Comparison of ENCODE assay signal across 14 cellular contexts in genomic region chr16:2216330-2216729, GRCh38. TPM values are rescaled to one million over a fixed set of nuclear protein-coding genes. Genes with fewer than 3 reads are reported as not detected.
DNase-seq lines count a peak whose midpoint lies in the region; ATAC-seq and TF ChIP-seq lines count a peak whose summit lies in the region.
"Had no signal": no experiment of that assay in that cellular context is flagged by ENCODE, and none has a peak within 500 bp of the region (broad histone marks: within the 10 kb centered on the region; RNA-seq: fewer than 3 reads in every experiment).

No MANE protein-coding gene starts in this region.

- no peaks in the 10 kb centered on the region for H3K9me2 ChIP-seq in GM23248 (ENCODE audit: insufficient read depth)

- H3K9me3 ChIP-seq in GM23248 (ENCODE audit: low read depth) = no peaks in the 10 kb centered on the region
- H3K9me3 ChIP-seq: pancreas had no signal

- H3K27ac ChIP-seq in C4-2B (peak overlapping the region; percentile 94), GM23248 (no peak overlapping the region)

- H3K79me2 ChIP-seq in GM23248 (ENCODE audit: insufficient read depth) = peaks cover 24% of the 10 kb centered on the region

- H3K27ac Mint-ChIP-seq in activated CD8-positive, alpha-beta T cell treated with anti-CD3 and anti-CD28 coated beads, Interleukin-2, amount 10 ng/mL, durations not matched to agents 7 days and 5 days = peak overlapping the region; percentile 55
- H3K27ac Mint-ChIP-seq in mesothelial cell of epicardium = peak overlapping the region; percentile 53

- H3K27me3 Mint-ChIP-seq in activated CD8-positive, alpha-beta T cell treated with anti-CD3 and anti-CD28 coated beads, Interleukin-2, amount 10 ng/mL, durations not matched to agents 7 days and 5 days (ENCODE audit: low read depth) = no peaks in the 10 kb centered on the region
- H3K27me3 Mint-ChIP-seq in mesothelial cell of epicardium (ENCODE audit: low read depth) = no peaks in the 10 kb centered on the region

- no peaks in the 10 kb centered on the region for H4K20me1 ChIP-seq in GM23248 (ENCODE audit: insufficient read depth)

- no peak for DNase-seq in GM23248
- no peak for DNase-seq in activated CD8-positive, alpha-beta T cell treated with anti-CD3 and anti-CD28 coated beads, Interleukin-2, amount 10 ng/mL, durations not matched to agents 7 days and 5 days
- no peak for DNase-seq in mesothelial cell of epicardium (ENCODE audit: low spot score in 2 of 2, unreplicated experiment in 2 of 2)
- no peak for DNase-seq in SIG-M5 (lab: John Stamatoyannopoulos, UW)
- DNase-seq in stimulated activated CD4-positive, alpha-beta T cell treated with anti-CD3 and anti-CD28 coated beads, Interleukin-12 subunit alpha, Interleukin-12 subunit beta, amount 100 ng/mL, for 4 hours = no peak
- DNase-seq: COR-L47; HCEC 1CT; head of caudate nucleus; NCI-H2081 treated with DMSO at 0.1 percent for 48 hours; pancreas; stimulated activated CD4-positive, alpha-beta T cell treated with anti-CD3 and anti-CD28 coated beads, Interleukin-2, amount 100 ng/mL, for 48 hours had no signal

- H3K4me3 ChIP-seq in GM23248 = no peak overlapping the region

- peaks cover 24% of the 10 kb centered on the region for H3K4me1 Mint-ChIP-seq in activated CD8-positive, alpha-beta T cell treated with anti-CD3 and anti-CD28 coated beads, Interleukin-2, amount 10 ng/mL, durations not matched to agents 7 days and 5 days (ENCODE audit: low read depth)
- peaks cover 16% of the 10 kb centered on the region for H3K4me1 Mint-ChIP-seq in mesothelial cell of epicardium

- 98 to 99% methylated on average over 4 of the region's 4 CpGs for WGBS in GM23248 (ENCODE audit: low coverage in 1 of 2, low lambda C conversion rate in 2 of 2, missing lambda C conversion rate in 2 of 2), 2 experiments

- H3K36me3 ChIP-seq in GM23248 (ENCODE audit: low read depth) = no peaks in the 10 kb centered on the region
- H3K36me3 ChIP-seq: pancreas had no signal

- no peaks in the 10 kb centered on the region for H3K9me3 Mint-ChIP-seq in activated CD8-positive, alpha-beta T cell treated with anti-CD3 and anti-CD28 coated beads, Interleukin-2, amount 10 ng/mL, durations not matched to agents 7 days and 5 days (ENCODE audit: insufficient read depth)
- no peaks in the 10 kb centered on the region for H3K9me3 Mint-ChIP-seq in mesothelial cell of epicardium

- no peak overlapping the region for H3K4me2 ChIP-seq in GM23248 (ENCODE audit: unreplicated experiment)

- no peak overlapping the region for H3K9ac ChIP-seq in GM23248

- peaks cover 10% of the 10 kb centered on the region; the same call in 1 of the 2 replicates for H3K4me1 ChIP-seq in GM23248 (ENCODE audit: insufficient read depth)

- no peak for ATAC-seq in activated CD8-positive, alpha-beta T cell treated with anti-CD3 and anti-CD28 coated beads, Interleukin-2, amount 10 ng/mL, durations not matched to agents 7 days and 5 days
- ATAC-seq in GM18858 (IDR thresholded peaks at IDR 0.05; ENCODE audit: unreplicated experiment) (no peak), GM19023 (IDR thresholded peaks at IDR 0.05; ENCODE audit: unreplicated experiment) (no peak)
- ATAC-seq: pancreas had no signal

- no peak for TF ChIP-seq CTCF in C4-2B (conservative IDR thresholded peaks at IDR 0.05)
- no peak for TF ChIP-seq CTCF in mesothelial cell of epicardium (IDR thresholded peaks at IDR 0.05; ENCODE audit: unreplicated experiment)

- H3K27me3 ChIP-seq in GM23248 (replicated peaks; ENCODE audit: insufficient read depth) = no peaks in the 10 kb centered on the region
- H3K27me3 ChIP-seq: pancreas had no signal

- peaks cover 16% of the 10 kb centered on the region for H3K36me3 Mint-ChIP-seq in activated CD8-positive, alpha-beta T cell treated with anti-CD3 and anti-CD28 coated beads, Interleukin-2, amount 10 ng/mL, durations not matched to agents 7 days and 5 days (ENCODE audit: low read depth)
- no peaks in the 10 kb centered on the region for H3K36me3 Mint-ChIP-seq in mesothelial cell of epicardium

- peak overlapping the region; percentile 85 for H3K4me3 Mint-ChIP-seq in activated CD8-positive, alpha-beta T cell treated with anti-CD3 and anti-CD28 coated beads, Interleukin-2, amount 10 ng/mL, durations not matched to agents 7 days and 5 days
- peak overlapping the region; percentile 73 for H3K4me3 Mint-ChIP-seq in mesothelial cell of epicardium

- peak overlapping the region; percentile 80; the same call in 1 of the 2 replicates for H2AFZ ChIP-seq in GM23248

- in situ Hi-C loops in GM23248 (cut with MboI) = no loop called here

- CTCF ChIA-PET in activated CD8-positive, alpha-beta T cell treated with anti-CD3 and anti-CD28 coated beads, Interleukin-2, amount 10 ng/mL, durations not matched to agents 7 days and 5 days (lab: Charles Lee) = interaction anchor here (1.2 kb wide), 1 partner anchor 76 kb away, joined by 6 read pairs; no protein-coding TSS in a partner anchor

- H3F3A ChIP-seq in GM23248 (ENCODE audit: insufficient read depth) = no peaks in the 10 kb centered on the region

- POLR2A ChIA-PET in activated CD8-positive, alpha-beta T cell treated with anti-CD3 and anti-CD28 coated beads, Interleukin-2, amount 10 ng/mL, durations not matched to agents 7 days and 5 days (lab: Charles Lee) = no interaction called here

RNA-seq across cellular contexts. Expression of gene PGP, which starts 1.7 kb away (rescaled TPM):
- total RNA-seq in GM23248 (2014; rRNA removed; shearing (Covaris generic)) = 21.4 and 25.5 TPM in 2 replicates
- polyA plus RNA-seq in GM23248 (2016; fragmentation: Nextera tagmentation; extraction: Ambion mirVana) = 10.1 TPM in 2 replicates
- total RNA-seq in activated CD8-positive, alpha-beta T cell treated with anti-CD3 and anti-CD28 coated beads, Interleukin-2, amount 10 ng/mL, durations not matched to agents 7 days and 5 days = 10 to 100 TPM; 28.5 to 29.0 TPM
- total RNA-seq in mesothelial cell of epicardium = 15.2 to 17.9 TPM (median 16.8 TPM) in 3 replicates

RNA-seq across cellular contexts. Expression of gene BRICD5, which starts 5.7 kb away (rescaled TPM):
- 2.1 and 2.9 TPM in 2 replicates for total RNA-seq in GM23248 (2014; rRNA removed; shearing (Covaris generic))
- 0.22 and 0.56 TPM in 2 replicates for polyA plus RNA-seq in GM23248 (2016; fragmentation: Nextera tagmentation; extraction: Ambion mirVana)
- 10 to 100 TPM; 14.8 to 15.0 TPM for total RNA-seq in activated CD8-positive, alpha-beta T cell treated with anti-CD3 and anti-CD28 coated beads, Interleukin-2, amount 10 ng/mL, durations not matched to agents 7 days and 5 days
- total RNA-seq in mesothelial cell of epicardium = 11.9 to 14.4 TPM (median 13.0 TPM) in 3 replicates

RNA-seq across cellular contexts. Expression of gene E4F1, which starts 7.1 kb away (rescaled TPM):
- total RNA-seq in GM23248 (2014; rRNA removed; shearing (Covaris generic)) = 32.7 and 41.5 TPM in 2 replicates
- 13.5 and 15.5 TPM in 2 replicates for polyA plus RNA-seq in GM23248 (2016; fragmentation: Nextera tagmentation; extraction: Ambion mirVana)
- 10 to 100 TPM; 33.8 to 34.3 TPM for total RNA-seq in activated CD8-positive, alpha-beta T cell treated with anti-CD3 and anti-CD28 coated beads, Interleukin-2, amount 10 ng/mL, durations not matched to agents 7 days and 5 days
- 29.3 to 36.3 TPM (median 33.0 TPM) in 3 replicates for total RNA-seq in mesothelial cell of epicardium

RNA-seq across cellular contexts. Expression of gene MLST8, which starts 11.1 kb away (rescaled TPM):
- 58.6 and 62.9 TPM in 2 replicates for total RNA-seq in GM23248 (2014; rRNA removed; shearing (Covaris generic))
- 46.5 and 54.6 TPM in 2 replicates for polyA plus RNA-seq in GM23248 (2016; fragmentation: Nextera tagmentation; extraction: Ambion mirVana)
- total RNA-seq in activated CD8-positive, alpha-beta T cell treated with anti-CD3 and anti-CD28 coated beads, Interleukin-2, amount 10 ng/mL, durations not matched to agents 7 days and 5 days = 10 to 100 TPM; 34.5 to 37.8 TPM
- total RNA-seq in mesothelial cell of epicardium = 45.9 to 49.0 TPM (median 47.2 TPM) in 3 replicates

RNA-seq across cellular contexts. Expression of gene DNASE1L2, which starts 19.9 kb away (rescaled TPM):
- total RNA-seq in GM23248 (2014; rRNA removed; shearing (Covaris generic)) = 0.13 TPM in 1 of 2 replicates, not detected in the other
- 0.80 and 0.89 TPM in 2 replicates for polyA plus RNA-seq in GM23248 (2016; fragmentation: Nextera tagmentation; extraction: Ambion mirVana)
- 1 to 10 TPM; 3.3 to 4.1 TPM for total RNA-seq in activated CD8-positive, alpha-beta T cell treated with anti-CD3 and anti-CD28 coated beads, Interleukin-2, amount 10 ng/mL, durations not matched to agents 7 days and 5 days
- 1.0 to 1.4 TPM (median 1.2 TPM) in 3 replicates for total RNA-seq in mesothelial cell of epicardium
